Comparison of ENCODE assay signal across 1 cellular context in genomic region chr10:80078448-80079311, GRCh38.
A peak's percentile ranks its signal among the peaks of the same experiment; 100 is the strongest.
TF ChIP-seq lines count a peak whose summit lies in the region.

TMEM254 (plus strand) TSS chr10:80078665; CDS start chr10:80078700, 35 bp downstream.

TF ChIP-seq in H1, 55 proteins besides CTCF, POLR2A, EP300 and RAD21 (continued from another document):
- peak; percentile 30; the same call in 1 of the 2 replicates for TF ChIP-seq CREB1 (IDR thresholded peaks at IDR 0.05)
- TF ChIP-seq PHF8 (conservative IDR thresholded peaks at IDR 0.05; ENCODE audit: low read depth, low read length): peak; percentile 86
- TF ChIP-seq RBBP5 (IDR thresholded peaks at IDR 0.05; ENCODE audit: borderline replicate concordance, low read depth, low read length): peak; percentile 92
- no peak for TF ChIP-seq BACH1 (IDR thresholded peaks at IDR 0.05; ENCODE audit: low read length)
- TF ChIP-seq NRF1 (IDR thresholded peaks at IDR 0.05; ENCODE audit: low read depth, low read length): peak; percentile 81
- no peak for TF ChIP-seq SP1 (IDR thresholded peaks at IDR 0.05; ENCODE audit: low read depth, low read length)
- TF ChIP-seq SUZ12 (IDR thresholded peaks at IDR 0.05; ENCODE audit: low read length): no peak
- TF ChIP-seq RNF2 (IDR thresholded peaks at IDR 0.05; ENCODE audit: borderline replicate concordance, low read depth, low read length, missing control alignments, poor library complexity, severe bottlenecking): no peak
- TF ChIP-seq TAF7 (optimal IDR thresholded peaks at IDR 0.05; ENCODE audit: borderline replicate concordance, low read depth, low read length): peak; percentile 23
- TF ChIP-seq ASH2L (IDR thresholded peaks at IDR 0.05; ENCODE audit: low read length): peak; percentile 94
- TF ChIP-seq ATF3 (IDR thresholded peaks at IDR 0.05; ENCODE audit: insufficient read depth, low read depth, low read length): no peak
- no peak for TF ChIP-seq GTF2F1 (IDR thresholded peaks at IDR 0.05; ENCODE audit: borderline replicate concordance, low read depth, low read length)
- TF ChIP-seq SP2 (IDR thresholded peaks at IDR 0.05; ENCODE audit: low read length): no peak
- TF ChIP-seq JUND (IDR thresholded peaks at IDR 0.05; ENCODE audit: low read length): no peak
- TF ChIP-seq KDM1A (IDR thresholded peaks at IDR 0.05; ENCODE audit: borderline replicate concordance, low read length): no peak
- TF ChIP-seq JUN (IDR thresholded peaks at IDR 0.05; ENCODE audit: low read depth, low read length): no peak
- TF ChIP-seq SIN3A (conservative IDR thresholded peaks at IDR 0.05 in 1 of 2, IDR thresholded peaks at IDR 0.05 in 1 of 2; ENCODE audit: low read depth in 1 of 2, low read length in 2 of 2): 0 out of 4 replicates have a peak, but pooled peaks of 1 of the 2 experiments have one; percentile 53
- no peak for TF ChIP-seq GABPA (IDR thresholded peaks at IDR 0.05; ENCODE audit: borderline replicate concordance, insufficient read depth, low read length)
- TF ChIP-seq EGR1 (IDR thresholded peaks at IDR 0.05; ENCODE audit: borderline replicate concordance, low read depth, low read length): no peak
- TF ChIP-seq ZNF274 (IDR thresholded peaks at IDR 0.05; ENCODE audit: borderline replicate concordance, extremely low read depth, low read length): no peak
- TF ChIP-seq TAF1 (IDR thresholded peaks at IDR 0.05; ENCODE audit: low read depth, low read length): peak; percentile 85
- peak; percentile 19 for TF ChIP-seq KDM4A (IDR thresholded peaks at IDR 0.05; ENCODE audit: low read depth, low read length, severe bottlenecking)
- TF ChIP-seq MAFK (IDR thresholded peaks at IDR 0.05; ENCODE audit: low read depth, low read length): no peak
- TF ChIP-seq SIX5 (IDR thresholded peaks at IDR 0.05; ENCODE audit: low read depth, low read length): no peak
- TF ChIP-seq ATF2 (IDR thresholded peaks at IDR 0.05; ENCODE audit: low read length): no peak
- no peak for TF ChIP-seq USF2 (IDR thresholded peaks at IDR 0.05; ENCODE audit: low read length)
